22 cellular contexts compared by ENCODE assay signal in the genomic region with DNA sequence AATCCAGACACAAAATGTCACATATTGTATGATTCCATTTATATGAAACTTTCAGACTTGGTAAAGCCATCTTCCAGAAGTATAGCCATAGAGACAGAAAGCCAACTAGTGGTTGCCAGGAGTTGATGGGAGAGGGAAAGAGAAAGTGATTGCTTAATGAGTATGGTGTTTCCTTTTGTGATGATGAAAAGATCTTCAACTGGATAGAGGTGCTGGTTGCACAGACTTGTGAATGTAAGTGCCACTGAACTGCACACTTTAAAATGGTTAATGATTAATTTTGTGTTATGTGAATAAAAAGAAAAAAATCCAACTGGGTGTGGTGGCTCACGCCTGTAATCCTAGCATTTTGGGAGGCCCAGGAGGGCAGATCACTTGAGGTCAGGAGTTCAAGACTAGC.
DNase-seq lines count a peak whose midpoint lies in the region; ATAC-seq, FAIRE-seq and TF ChIP-seq lines count a peak whose summit lies in the region.
"Had no signal": no experiment of that assay in that cellular context is flagged by ENCODE, and none has a peak within 500 bp of the region (broad histone marks: within the 10 kb centered on the region; RNA-seq: fewer than 3 reads in every experiment).

No MANE protein-coding gene starts in this region.

- no peak overlapping the region for H3K9ac ChIP-seq in HepG2 (ENCODE audit: insufficient read depth, low read depth, low read length)

- CTCF ChIA-PET in HepG2 (lab: Yijun Ruan, JAX; ENCODE audit: low intra/inter-chr PET ratio, low total read pairs), result no interaction called here

- no peak for TF ChIP-seq EP300 in HepG2 (IDR thresholded peaks at IDR 0.05; ENCODE audit: low read depth in 2 of 2, low read length in 2 of 2)
- TF ChIP-seq EP300 in HepG2 (CRISPR knock-in tag; IDR thresholded peaks at IDR 0.05; ENCODE audit: borderline replicate concordance), result no peak

- no peaks in the 10 kb centered on the region for H4K20me1 ChIP-seq in HepG2 (ENCODE audit: insufficient read depth, low read length)
- H4K20me1 ChIP-seq: BLaER1 had no signal

- ATAC-seq in left ventricle myocardium superior, result no peak
- ATAC-seq in HepG2, result no peak
- ATAC-seq in upper lobe of right lung, result peak; percentile 14
- ATAC-seq: activated CD8-positive, alpha-beta memory T cell treated with anti-CD3 and anti-CD28 coated beads, Interleukin-2, amount 10 ng/mL, durations not matched to agents 7 days and 5 days; T-helper 17 cell had no signal

- H3K36me3 ChIP-seq in left ventricle myocardium inferior (no peaks in the 10 kb centered on the region), HepG2 (replicated peaks in 1 of 2; ENCODE audit: control insufficient read depth in 1 of 2, insufficient read depth in 2 of 2, low read length in 2 of 2) (no peaks in the 10 kb centered on the region), upper lobe of right lung (no peaks in the 10 kb centered on the region)
- H3K36me3 ChIP-seq: BLaER1, MG63, SJSA1 had no signal

- BruUV-seq in HepG2 (replicated peaks; lab: Mats Ljungman, UMichigan), result no TSS peak

- H3K9me3 ChIP-seq in left ventricle myocardium inferior (replicated peaks), result no peaks in the 10 kb centered on the region
- no peaks in the 10 kb centered on the region for H3K9me3 ChIP-seq in HepG2 (ENCODE audit: low read length)
- no peaks in the 10 kb centered on the region for H3K9me3 ChIP-seq in upper lobe of right lung
- H3K9me3 ChIP-seq: BLaER1, MG63, SJSA1 had no signal

- DNase-seq in left ventricle myocardium inferior (no peak), left ventricle myocardium superior (no peak), SIG-M5 (lab: John Stamatoyannopoulos, UW) (peak; percentile 16), HepG2 (ENCODE audit: low spot score) (no peak), upper lobe of right lung (no peak), middle frontal gyrus (ENCODE audit: extremely low spot score, low spot score) (no peak), GM20000 (ENCODE audit: low spot score) (no peak)
- no peak for DNase-seq in stimulated activated CD4-positive, alpha-beta T cell treated with anti-CD3 and anti-CD28 coated beads, Interleukin-4, amount 100 ng/mL, for 4 hours
- DNase-seq: activated CD4-positive, alpha-beta T cell treated with anti-CD3 and anti-CD28 coated beads, Interleukin-2, amount 10 ng/mL, durations not matched to agents 24 days and 14 days; activated CD8-positive, alpha-beta memory T cell treated with anti-CD3 and anti-CD28 coated beads, Interleukin-2, amount 10 ng/mL, durations not matched to agents 7 days and 5 days; foreskin melanocyte; immature natural killer cell; MG63; NCI-H1694 treated with DMSO at 0.1 percent for 48 hours; NCI-H748 treated with DMSO at 0.1 percent for 48 hours; PC-9; T-helper 17 cell had no signal

- no peak for TF ChIP-seq POLR2A in HepG2 (IDR thresholded peaks at IDR 0.05; ENCODE audit: insufficient read depth in 1 of 2, low read depth in 2 of 2, low read length in 2 of 2)

- in situ Hi-C loops in HepG2 (cut with HindIII; ENCODE audit: extremely low pct_ligation_motif_present, low pct_unique_long_range_greater_than_20kb), result no loop called here

- H3K27ac ChIP-seq in left ventricle myocardium inferior (replicated peaks), result peak overlapping the region; percentile 30
- no peak overlapping the region for H3K27ac ChIP-seq in HepG2 (ENCODE audit: extremely low read length, insufficient read depth, low read length)
- H3K27ac ChIP-seq in upper lobe of right lung, result peak overlapping the region; percentile 65
- H3K27ac ChIP-seq: hepatocyte, PC-9, SJSA1 had no signal

- H3K4me1 ChIP-seq in left ventricle myocardium inferior, result peaks cover 33% of the 10 kb centered on the region
- H3K4me1 ChIP-seq in HepG2 (ENCODE audit: insufficient read depth, low read length), result peaks cover 45% of the 10 kb centered on the region
- peaks cover 38% of the 10 kb centered on the region for H3K4me1 ChIP-seq in upper lobe of right lung

- no peak overlapping the region for H2AFZ ChIP-seq in HepG2 (ENCODE audit: low read length)
- H2AFZ ChIP-seq: hepatocyte, PC-9 had no signal

- H3K4me2 ChIP-seq in HepG2 (ENCODE audit: low read depth, low read length), result no peak overlapping the region
- H3K4me2 ChIP-seq: hepatocyte, PC-9 had no signal

- 0% methylated on average over 1 of the region's 1 CpG for WGBS in HepG2 (ENCODE audit: low lambda C conversion rate)

- TF ChIP-seq RAD21 in HepG2 (CRISPR knock-in tag; IDR thresholded peaks at IDR 0.05), result no peak

- TF ChIP-seq CTCF in left ventricle myocardium inferior (IDR thresholded peaks at IDR 0.05; ENCODE audit: borderline replicate concordance) (no peak), HepG2 (CRISPR knock-in tag; IDR thresholded peaks at IDR 0.05) (no peak), upper lobe of right lung (IDR thresholded peaks at IDR 0.05) (no peak), GM20000 (IDR thresholded peaks at IDR 0.05; ENCODE audit: extremely low read depth, missing control alignments) (no peak)

- H3K27me3 ChIP-seq in left ventricle myocardium inferior (ENCODE audit: low read depth) (no peaks in the 10 kb centered on the region), HepG2 (ENCODE audit: control insufficient read depth in 1 of 2, insufficient read depth in 2 of 2, low read length in 2 of 2) (peaks cover 2 to 20% of the 10 kb centered on the region in 2 experiments; a peak in 2 of 5 replicates), upper lobe of right lung (no peaks in the 10 kb centered on the region)
- H3K27me3 ChIP-seq: hepatocyte, MG63, SJSA1 had no signal

- FAIRE-seq in HepG2 (lab: Jason Lieb, UNC), result no peak
- FAIRE-seq: D721Med, H54 had no signal

- H3K79me2 ChIP-seq in HepG2 (ENCODE audit: insufficient read depth, low read length), result no peaks in the 10 kb centered on the region
- H3K79me2 ChIP-seq: hepatocyte had no signal

- intact Hi-C loops in left ventricle myocardium inferior (cut with micrococcal nuclease), result no loop called here
- intact Hi-C loops in left ventricle myocardium superior (cut with micrococcal nuclease), result loop anchor here (10.0 kb wide), 1 partner anchor 89 kb away; no protein-coding TSS in a partner anchor
- intact Hi-C loops in HepG2 (cut with micrococcal nuclease; ENCODE audit: unreplicated experiment), result no loop called here
- intact Hi-C loops in upper lobe of right lung (cut with DNase I), result no loop called here

- no peak overlapping the region for H3K4me3 ChIP-seq in left ventricle myocardium inferior
- no peak overlapping the region for H3K4me3 ChIP-seq in HepG2 (replicated peaks in 1 of 3; ENCODE audit: insufficient read depth in 1 of 3, low read depth in 2 of 3, low read length in 3 of 3)
- H3K4me3 ChIP-seq in upper lobe of right lung, result no peak overlapping the region
- H3K4me3 ChIP-seq: hepatocyte, MG63, PC-9, SJSA1 had no signal

- POLR2A ChIA-PET in HepG2 (lab: Yijun Ruan, JAX), result no interaction called here

TF ChIP-seq in HepG2, 621 proteins besides CTCF, POLR2A, EP300 and RAD21 (continues in another document):
- peak; percentile 38; the same call in 1 of the 2 replicates for TF ChIP-seq CEBPG (CRISPR knock-in tag; IDR thresholded peaks at IDR 0.05)
- 0 out of 2 replicates have a peak, but pooled peaks have one; percentile 28 for TF ChIP-seq ZNF3 (CRISPR knock-in tag; IDR thresholded peaks at IDR 0.05)
- TF ChIP-seq ZNF343 (CRISPR knock-in tag; IDR thresholded peaks at IDR 0.05), result no peak
- peak; percentile 60; the same call in 1 of the 2 replicates for TF ChIP-seq CEBPB (IDR thresholded peaks at IDR 0.05; ENCODE audit: borderline replicate concordance, low read depth, low read length)
- TF ChIP-seq SYNCRIP (IDR thresholded peaks at IDR 0.05; ENCODE audit: insufficient read depth, low read depth, low read length), result no peak
- TF ChIP-seq, protein P1, sequence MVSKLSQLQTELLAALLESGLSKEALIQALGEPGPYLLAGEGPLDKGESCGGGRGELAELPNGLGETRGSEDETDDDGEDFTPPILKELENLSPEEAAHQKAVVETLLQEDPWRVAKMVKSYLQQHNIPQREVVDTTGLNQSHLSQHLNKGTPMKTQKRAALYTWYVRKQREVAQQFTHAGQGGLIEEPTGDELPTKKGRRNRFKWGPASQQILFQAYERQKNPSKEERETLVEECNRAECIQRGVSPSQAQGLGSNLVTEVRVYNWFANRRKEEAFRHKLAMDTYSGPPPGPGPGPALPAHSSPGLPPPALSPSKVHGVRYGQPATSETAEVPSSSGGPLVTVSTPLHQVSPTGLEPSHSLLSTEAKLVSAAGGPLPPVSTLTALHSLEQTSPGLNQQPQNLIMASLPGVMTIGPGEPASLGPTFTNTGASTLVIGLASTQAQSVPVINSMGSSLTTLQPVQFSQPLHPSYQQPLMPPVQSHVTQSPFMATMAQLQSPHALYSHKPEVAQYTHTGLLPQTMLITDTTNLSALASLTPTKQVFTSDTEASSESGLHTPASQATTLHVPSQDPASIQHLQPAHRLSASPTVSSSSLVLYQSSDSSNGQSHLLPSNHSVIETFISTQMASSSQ (IDR thresholded peaks at IDR 0.05; ENCODE audit: low read depth), result 0 out of 2 replicates have a peak, but pooled peaks have one; percentile 44
- TF ChIP-seq, protein P1 (CRISPR knock-in tag; IDR thresholded peaks at IDR 0.05; ENCODE audit: borderline replicate concordance), result no peak
